Comparison of ENCODE assay signal across 20 cellular contexts in genomic region chr3:26102376-26103110, GRCh38.
"Had no signal": no experiment of that assay in that cellular context is flagged by ENCODE, and none has a peak within 500 bp of the region (broad histone marks: within the 10 kb centered on the region; RNA-seq: fewer than 3 reads in every experiment).

No MANE protein-coding gene starts in this region.

- H3K27me3 ChIP-seq: breast epithelium, colonic mucosa, dorsolateral prefrontal cortex, esophagus muscularis mucosa, testis, vagina had no signal

- H3K4me1 ChIP-seq: breast epithelium, colonic mucosa, parathyroid adenoma, testis, vagina had no signal

- H3K79me2 ChIP-seq: parathyroid adenoma had no signal

- H3K4me3 ChIP-seq: breast epithelium, colonic mucosa, dorsolateral prefrontal cortex, esophagus muscularis mucosa, testis, vagina had no signal

- H3K9ac ChIP-seq: parathyroid adenoma had no signal

- H3K9me3 ChIP-seq: colonic mucosa, testis, vagina had no signal

- ATAC-seq: natural killer cell treated with Interleukin-12 subunit alpha and Interleukin-12 subunit beta and Interleukin-15 and Interleukin-18, amount 100 ng/mL, for 72 hours; sciatic nerve had no signal

- H3K36me3 ChIP-seq: breast epithelium, colonic mucosa, esophagus muscularis mucosa, vagina had no signal

- DNase-seq: activated CD4-positive, alpha-beta T cell treated with anti-CD3 and anti-CD28 coated beads for 4 hours; activated CD4-positive, alpha-beta T cell treated with anti-CD3 and anti-CD28 coated beads, Interleukin-2, amount 50 U/mL, for 48 hours; activated CD4-positive, CD25-positive, alpha-beta regulatory T cell; activated naive CD4-positive, alpha-beta T cell treated with Interleukin-2 at 50 U/mL for 16 hours; activated naive CD8-positive, alpha-beta T cell treated with anti-CD3 and anti-CD28 coated beads for 36 hours; activated T-cell treated with anti-CD3 and anti-CD28 coated beads, Interleukin-2, amount 50 U/mL, for 48 hours; colonic mucosa; dorsolateral prefrontal cortex; head of caudate nucleus; nucleus accumbens; stimulated activated CD4-positive, alpha-beta T cell treated with anti-CD3 and anti-CD28 coated beads, Interleukin-2, amount 100 ng/mL, for 48 hours; stimulated activated naive CD4-positive, alpha-beta T cell; T1000; testis had no signal

- H2AFZ ChIP-seq: parathyroid adenoma had no signal

- H3K27ac ChIP-seq: breast epithelium, colonic mucosa, dorsolateral prefrontal cortex, parathyroid adenoma, testis, vagina had no signal
